Comparison of ENCODE assay signal across 1 cellular context in the genomic region with DNA sequence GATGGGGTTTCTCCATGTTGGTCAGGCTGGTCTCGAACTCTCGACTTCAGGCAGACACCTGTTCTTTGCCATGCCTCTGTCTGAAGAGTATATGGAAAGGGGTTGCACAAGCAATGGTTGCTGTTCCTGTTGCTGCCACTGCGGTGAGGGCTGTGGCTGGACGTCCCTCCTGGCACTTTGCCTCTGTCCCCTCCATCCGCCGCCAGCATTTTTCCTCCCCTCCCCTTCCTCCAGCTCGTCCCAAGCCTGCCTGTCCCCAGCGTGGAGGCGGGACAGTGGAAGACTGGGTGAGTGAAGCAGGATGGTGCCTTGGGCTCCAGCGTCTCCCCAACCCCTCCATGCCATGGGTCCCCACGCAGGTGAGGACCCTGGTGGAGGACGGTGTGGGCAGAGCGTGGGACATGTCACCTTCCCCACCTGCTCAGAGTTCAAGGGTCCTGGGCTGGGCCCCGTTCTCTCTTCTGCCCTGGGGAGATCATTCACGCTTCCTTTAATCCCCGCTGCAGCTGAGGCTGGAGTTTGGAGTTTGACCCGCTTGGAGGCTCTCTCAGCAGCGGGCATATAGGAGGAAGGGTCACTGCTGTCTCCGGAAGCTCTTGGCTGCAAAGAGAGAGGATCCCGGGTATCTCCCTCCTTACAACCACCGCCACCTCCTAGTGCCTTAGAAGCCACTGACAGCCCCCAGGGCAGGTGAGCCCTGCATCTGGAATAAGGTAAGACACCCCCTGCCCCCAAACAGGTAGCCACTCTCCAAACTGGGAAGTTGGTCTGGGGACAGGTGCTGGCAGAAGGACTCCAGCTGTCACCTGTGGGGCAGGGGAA.
TF ChIP-seq lines count a peak whose summit lies in the region.

Gene SLC5A11, plus strand, starts transcription at position 238 of the 822 bp plus-strand sequence. CDS start 12,681 bp downstream, outside the sequence.

TF ChIP-seq in GM23338, 12 proteins besides CTCF, POLR2A, EP300 and RAD21 (continued from another document):
- no peak for TF ChIP-seq ETS1 (IDR thresholded peaks at IDR 0.05)
- TF ChIP-seq EZH2phosphoT487 (IDR thresholded peaks at IDR 0.05; ENCODE audit: unreplicated experiment) = no peak
- TF ChIP-seq EZH2 (IDR thresholded peaks at IDR 0.05; ENCODE audit: low read depth, unreplicated experiment) = no peak
- no peak for TF ChIP-seq JUNB (IDR thresholded peaks at IDR 0.05; ENCODE audit: unreplicated experiment)
- TF ChIP-seq POLR2AphosphoS5 (IDR thresholded peaks at IDR 0.05; ENCODE audit: low read depth) = no peak
